In genomic region chr16:11175850-11176341, GRCh38 we compare ENCODE assay signal across 9 cellular contexts.
DNase-seq lines count a peak whose midpoint lies in the region; ATAC-seq and TF ChIP-seq lines count a peak whose summit lies in the region.
"Had no signal": no experiment of that assay in that cellular context is flagged by ENCODE, and none has a peak within 500 bp of the region (broad histone marks: within the 10 kb centered on the region; RNA-seq: fewer than 3 reads in every experiment).

No MANE protein-coding gene starts in this region.

- no peaks in the 10 kb centered on the region for H3K9me3 ChIP-seq in sigmoid colon
- no peaks in the 10 kb centered on the region for H3K9me3 ChIP-seq in effector memory CD4-positive, alpha-beta T cell (ENCODE audit: control insufficient read depth, low read length)

- POLR2A ChIA-PET in GM10248 (lab: Yijun Ruan, JAX): no interaction called here

- no peaks in the 10 kb centered on the region for H3K4me1 ChIP-seq in sigmoid colon
- H3K4me1 ChIP-seq in effector memory CD4-positive, alpha-beta T cell (ENCODE audit: control insufficient read depth, insufficient read depth, low read length, poor library complexity, severe bottlenecking): no peaks in the 10 kb centered on the region

- no peak for TF ChIP-seq CTCF in GM10248 (IDR thresholded peaks at IDR 0.05; ENCODE audit: control extremely low read depth, extremely low read depth, low read depth, missing control alignments)
- TF ChIP-seq CTCF in sigmoid colon (IDR thresholded peaks at IDR 0.05): no peak

- DNase-seq in GM10248 (ENCODE audit: extremely low spot score): peak; percentile 58
- DNase-seq in sigmoid colon: no peak
- DNase-seq in NCI-H2081 treated with DMSO at 0.1 percent for 48 hours (lab: John Stamatoyannopoulos, UW): no peak
- DNase-seq in stimulated activated naive CD4-positive, alpha-beta T cell (lab: John Stamatoyannopoulos, UW): no peak
- DNase-seq in effector memory CD4-positive, alpha-beta T cell: no peak
- DNase-seq: NCI-H446 had no signal

- peaks cover 32% of the 10 kb centered on the region for H3K4me1 Mint-ChIP-seq in activated naive CD8-positive, alpha-beta T cell (ENCODE audit: low read depth)

- intact Hi-C loops in sigmoid colon (cut with DNase I): no loop called here

- H3K36me3 ChIP-seq in sigmoid colon: peaks cover 0 to 35% (median 0%) of the 10 kb centered on the region in 4 donors
- H3K36me3 ChIP-seq in effector memory CD4-positive, alpha-beta T cell (ENCODE audit: control insufficient read depth, insufficient read depth, low read length): peaks cover 14% of the 10 kb centered on the region

- no peaks in the 10 kb centered on the region for H3K27me3 Mint-ChIP-seq in activated naive CD8-positive, alpha-beta T cell

- no peak overlapping the region for H3K4me3 Mint-ChIP-seq in activated naive CD8-positive, alpha-beta T cell

- no peak overlapping the region for H3K27ac ChIP-seq in sigmoid colon
- no peak overlapping the region for H3K27ac ChIP-seq in effector memory CD4-positive, alpha-beta T cell (ENCODE audit: insufficient read depth, low read length, poor library complexity, severe bottlenecking)

- no peaks in the 10 kb centered on the region for H3K9me3 Mint-ChIP-seq in activated naive CD8-positive, alpha-beta T cell (ENCODE audit: low read depth)

- H3K27ac Mint-ChIP-seq in activated naive CD8-positive, alpha-beta T cell: peak overlapping the region; percentile 80

- no peaks in the 10 kb centered on the region for H3K27me3 ChIP-seq in sigmoid colon
- H3K27me3 ChIP-seq in effector memory CD4-positive, alpha-beta T cell (replicated peaks; ENCODE audit: control insufficient read depth, insufficient read depth, low read length, poor library complexity, severe bottlenecking): no peaks in the 10 kb centered on the region

- TF ChIP-seq EP300 in sigmoid colon (IDR thresholded peaks at IDR 0.05): no peak

- H3K36me3 Mint-ChIP-seq in activated naive CD8-positive, alpha-beta T cell: peaks cover 14% of the 10 kb centered on the region

- TF ChIP-seq POLR2A in sigmoid colon (IDR thresholded peaks at IDR 0.05): no peak

- CTCF ChIA-PET in GM10248 (lab: Yijun Ruan, JAX): no interaction called here

- ATAC-seq in GM19395 (IDR thresholded peaks at IDR 0.05; ENCODE audit: unreplicated experiment) (peak; percentile 64), HG03280 (IDR thresholded peaks at IDR 0.05; ENCODE audit: unreplicated experiment) (peak; percentile 43)

- H3K4me3 ChIP-seq in sigmoid colon: no peak overlapping the region
- H3K4me3 ChIP-seq in effector memory CD4-positive, alpha-beta T cell (ENCODE audit: insufficient read depth, low read depth, low read length, poor library complexity, severe bottlenecking): no peak overlapping the region

- 87 to 89% methylated on average over 11 of the region's 11 CpGs for whole genome bisulfite sequencing in sigmoid colon, 2 donors
